In the genomic region with DNA sequence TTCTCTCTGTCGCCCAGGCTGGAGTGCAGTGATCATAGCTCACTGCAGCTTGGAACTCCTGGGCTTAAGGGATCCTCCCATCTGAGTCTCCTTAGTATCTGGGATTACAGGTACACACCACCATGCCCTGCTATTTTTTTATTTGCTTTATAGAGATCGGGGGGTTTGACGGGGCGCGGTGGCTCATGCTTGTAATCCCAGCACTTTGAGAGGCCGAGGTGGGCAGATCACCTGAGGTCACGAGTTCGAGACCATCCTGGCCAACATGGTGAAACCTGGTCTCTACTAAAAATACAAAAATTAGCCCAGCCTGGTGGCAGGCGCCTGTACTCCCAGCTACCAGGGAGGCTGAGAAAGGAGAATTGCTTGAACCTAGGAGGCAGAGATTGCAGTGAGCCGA, we compare ENCODE assay signal across 1 cellular context.
TF ChIP-seq lines count a peak whose summit lies in the region.

No MANE protein-coding gene starts in this region.

TF ChIP-seq in HepG2, 621 proteins besides CTCF, POLR2A, EP300 and RAD21:
- TF ChIP-seq ZSCAN30 (CRISPR knock-in tag; IDR thresholded peaks at IDR 0.05): 0 out of 2 replicates have a peak, but pooled peaks have one; percentile 44
